ENCODE assay signal across 14 cellular contexts in the genomic region with DNA sequence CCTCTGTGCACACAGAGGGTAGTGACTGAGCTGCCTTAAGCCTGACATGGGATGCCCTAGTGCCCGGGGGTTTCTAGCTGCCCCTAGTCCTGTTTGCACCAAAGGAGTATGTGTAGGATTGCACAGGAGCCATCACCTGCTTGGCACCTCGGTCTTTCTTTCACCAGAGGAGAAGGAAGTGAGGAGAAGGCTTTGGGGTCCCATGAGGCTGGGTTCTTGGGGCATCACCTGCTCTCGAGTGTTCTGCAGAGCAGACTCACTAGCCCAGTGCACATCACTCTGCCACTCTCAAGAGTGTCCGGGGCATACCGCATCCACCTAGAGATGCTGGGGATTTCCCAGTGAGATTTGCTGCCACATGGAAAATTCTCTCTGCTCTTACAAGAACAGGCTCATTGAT. TPM values are rescaled to one million over a fixed set of nuclear protein-coding genes. Genes with fewer than 3 reads are reported as not detected.
A peak's percentile ranks its signal among the peaks of the same experiment; 100 is the strongest.
DNase-seq lines count a peak whose midpoint lies in the region; ATAC-seq, FAIRE-seq and TF ChIP-seq lines count a peak whose summit lies in the region.
"Had no signal": no experiment of that assay in that cellular context is flagged by ENCODE, and none has a peak within 500 bp of the region (broad histone marks: within the 10 kb centered on the region; RNA-seq: fewer than 3 reads in every experiment).

No MANE protein-coding gene starts in this region.

- in situ Hi-C loops in HAP-1 (cut with MboI; ENCODE audit: low sequenced_read_pairs): no loop called here

- no peak for DNase-seq in GM18507 (ENCODE audit: extremely low spot score, insufficient read length, low read depth)
- DNase-seq in activated T-helper 1 cell treated with anti-CD3 and anti-CD28 coated beads, Interleukin-12 subunit alpha, Interleukin-12 subunit beta, Interleukin-2, Interleukin-4 antibody, amounts not matched to agents 30 ng/mL and 10 ng/mL and 1 ng/mL, durations not matched to agents 14 hours and 24 hours and 36 hours (ENCODE audit: low spot score): no peak
- DNase-seq in coronary artery (ENCODE audit: low spot score): no peak
- no peak for DNase-seq in HAP-1 (ENCODE audit: low spot score in 2 of 2)
- no peak for DNase-seq in GM19238 (ENCODE audit: insufficient read length, low spot score)
- no peak for DNase-seq in pancreas
- DNase-seq: glutamatergic neuron, T-helper 9 cell had no signal

- TF ChIP-seq CTCF in coronary artery (IDR thresholded peaks at IDR 0.05) (no peak), pancreas (IDR thresholded peaks at IDR 0.05) (no peak)

- peaks cover 9% of the 10 kb centered on the region for H3K4me1 Mint-ChIP-seq in activated T-helper 1 cell treated with anti-CD3 and anti-CD28 coated beads, Interleukin-12 subunit alpha, Interleukin-12 subunit beta, Interleukin-2, Interleukin-4 antibody, amounts not matched to agents 30 ng/mL and 10 ng/mL and 1 ng/mL, durations not matched to agents 14 hours and 24 hours and 36 hours (ENCODE audit: low read depth)

- no peaks in the 10 kb centered on the region for H3K36me3 Mint-ChIP-seq in activated T-helper 1 cell treated with anti-CD3 and anti-CD28 coated beads, Interleukin-12 subunit alpha, Interleukin-12 subunit beta, Interleukin-2, Interleukin-4 antibody, amounts not matched to agents 30 ng/mL and 10 ng/mL and 1 ng/mL, durations not matched to agents 14 hours and 24 hours and 36 hours (ENCODE audit: low read depth)
- H3K36me3 Mint-ChIP-seq: natural killer cell treated with Interleukin-12 subunit alpha and Interleukin-12 subunit beta and Interleukin-15 and Interleukin-18, amount 100 ng/mL, for 72 hours had no signal

- H3K27me3 Mint-ChIP-seq in activated T-helper 1 cell treated with anti-CD3 and anti-CD28 coated beads, Interleukin-12 subunit alpha, Interleukin-12 subunit beta, Interleukin-2, Interleukin-4 antibody, amounts not matched to agents 30 ng/mL and 10 ng/mL and 1 ng/mL, durations not matched to agents 14 hours and 24 hours and 36 hours (ENCODE audit: insufficient read depth): no peaks in the 10 kb centered on the region

- peaks cover 18% of the 10 kb centered on the region; the same call in 1 of the 2 replicates for H4K20me1 ChIP-seq in BLaER1

- H3K27ac ChIP-seq in BLaER1: no peak overlapping the region
- H3K27ac ChIP-seq in coronary artery: no peak overlapping the region
- H3K27ac ChIP-seq in pancreas: no peak overlapping the region
- H3K27ac ChIP-seq: HL-60, right atrium auricular region had no signal

- H3K36me3 ChIP-seq in BLaER1 (no peaks in the 10 kb centered on the region), HAP-1 (replicated peaks) (no peaks in the 10 kb centered on the region), pancreas (no peaks in the 10 kb centered on the region)
- H3K36me3 ChIP-seq: right atrium auricular region had no signal

- H3K9me3 Mint-ChIP-seq in activated T-helper 1 cell treated with anti-CD3 and anti-CD28 coated beads, Interleukin-12 subunit alpha, Interleukin-12 subunit beta, Interleukin-2, Interleukin-4 antibody, amounts not matched to agents 30 ng/mL and 10 ng/mL and 1 ng/mL, durations not matched to agents 14 hours and 24 hours and 36 hours: peaks cover 9% of the 10 kb centered on the region
- H3K9me3 Mint-ChIP-seq: natural killer cell treated with Interleukin-12 subunit alpha and Interleukin-12 subunit beta and Interleukin-15 and Interleukin-18, amount 100 ng/mL, for 72 hours had no signal

- H3K9ac ChIP-seq in BLaER1: no peak overlapping the region

- intact Hi-C loops in activated T-helper 1 cell treated with anti-CD3 and anti-CD28 coated beads, Interleukin-12 subunit alpha, Interleukin-12 subunit beta, Interleukin-2, Interleukin-4 antibody, amounts not matched to agents 30 ng/mL and 10 ng/mL and 1 ng/mL, durations not matched to agents 14 hours and 24 hours and 36 hours (cut with micrococcal nuclease): no loop called here
- intact Hi-C loops in pancreas (cut with DNase I): loop anchor here in 1 of 3 donors (5.0 kb wide), 1 partner anchor 72 kb away; no protein-coding TSS in a partner anchor

- peak overlapping the region; percentile 81 for H3K27ac Mint-ChIP-seq in activated T-helper 1 cell treated with anti-CD3 and anti-CD28 coated beads, Interleukin-12 subunit alpha, Interleukin-12 subunit beta, Interleukin-2, Interleukin-4 antibody, amounts not matched to agents 30 ng/mL and 10 ng/mL and 1 ng/mL, durations not matched to agents 14 hours and 24 hours and 36 hours
- H3K27ac Mint-ChIP-seq: natural killer cell treated with Interleukin-12 subunit alpha and Interleukin-12 subunit beta and Interleukin-15 and Interleukin-18, amount 100 ng/mL, for 72 hours had no signal

- H3K4me2 ChIP-seq in BLaER1: peak overlapping the region; percentile 39

- H3K4me1 ChIP-seq in BLaER1 (peaks cover 77% of the 10 kb centered on the region), HAP-1 (no peaks in the 10 kb centered on the region), pancreas (peaks cover 5 to 31% (median 8%) of the 10 kb centered on the region in 3 donors)

- FAIRE-seq in GM18507 (lab: Jason Lieb, UNC): peak; percentile 39
- FAIRE-seq in pancreas (lab: Jason Lieb, UNC): no peak
- FAIRE-seq: GM19239 had no signal

- peaks cover 9% of the 10 kb centered on the region for H3K9me3 ChIP-seq in BLaER1
- H3K9me3 ChIP-seq in HAP-1: peaks cover 1% of the 10 kb centered on the region; the same call in 1 of the 2 replicates
- no peaks in the 10 kb centered on the region for H3K9me3 ChIP-seq in pancreas
- H3K9me3 ChIP-seq: right atrium auricular region had no signal

- WGBS in pancreas, 2 donors: 78 to 86% methylated on average over 5 of the region's 5 CpGs

- H3K27me3 ChIP-seq in BLaER1 (peaks cover 31% of the 10 kb centered on the region), HAP-1 (ENCODE audit: low read depth) (no peaks in the 10 kb centered on the region), pancreas (no peaks in the 10 kb centered on the region)
- H3K27me3 ChIP-seq: right atrium auricular region had no signal

- peak; percentile 39 for ATAC-seq in HG02588 (IDR thresholded peaks at IDR 0.05; ENCODE audit: unreplicated experiment)
- ATAC-seq in pancreas: no peak
- ATAC-seq: natural killer cell treated with Interleukin-12 subunit alpha and Interleukin-12 subunit beta and Interleukin-15 and Interleukin-18, amount 100 ng/mL, for 72 hours had no signal

- no peak overlapping the region for H3K4me3 Mint-ChIP-seq in activated T-helper 1 cell treated with anti-CD3 and anti-CD28 coated beads, Interleukin-12 subunit alpha, Interleukin-12 subunit beta, Interleukin-2, Interleukin-4 antibody, amounts not matched to agents 30 ng/mL and 10 ng/mL and 1 ng/mL, durations not matched to agents 14 hours and 24 hours and 36 hours
- H3K4me3 Mint-ChIP-seq: natural killer cell treated with Interleukin-12 subunit alpha and Interleukin-12 subunit beta and Interleukin-15 and Interleukin-18, amount 100 ng/mL, for 72 hours had no signal

- H3K4me3 ChIP-seq in BLaER1 (no peak overlapping the region), coronary artery (no peak overlapping the region), HAP-1 (no peak overlapping the region), pancreas (no peak overlapping the region)
- H3K4me3 ChIP-seq: right atrium auricular region had no signal

RNA-seq across cellular contexts. Expression of a gene that starts 40.5 kb away (rescaled TPM):
- not detected in 2 replicates for total RNA-seq in activated T-helper 1 cell treated with anti-CD3 and anti-CD28 coated beads, Interleukin-12 subunit alpha, Interleukin-12 subunit beta, Interleukin-2, Interleukin-4 antibody, amounts not matched to agents 30 ng/mL and 10 ng/mL and 1 ng/mL, durations not matched to agents 14 hours and 24 hours and 36 hours
- total RNA-seq in pancreas: not detected
- under 1 TPM; 0.02 to 0.04 TPM for polyA plus RNA-seq in pancreas
- total RNA-seq: natural killer cell treated with Interleukin-12 subunit alpha and Interleukin-12 subunit beta and Interleukin-15 and Interleukin-18, amount 100 ng/mL, for 72 hours; right atrium auricular region had no signal

RNA-seq across cellular contexts. Expression of a gene that starts 52.9 kb away (rescaled TPM):
- total RNA-seq in activated T-helper 1 cell treated with anti-CD3 and anti-CD28 coated beads, Interleukin-12 subunit alpha, Interleukin-12 subunit beta, Interleukin-2, Interleukin-4 antibody, amounts not matched to agents 30 ng/mL and 10 ng/mL and 1 ng/mL, durations not matched to agents 14 hours and 24 hours and 36 hours: not detected in 2 replicates
- total RNA-seq in pancreas: under 1 TPM; 0.14 to 0.86 (median 0.23) TPM
- polyA plus RNA-seq in pancreas: under 1 TPM; 0.09 to 0.84 TPM
- total RNA-seq: natural killer cell treated with Interleukin-12 subunit alpha and Interleukin-12 subunit beta and Interleukin-15 and Interleukin-18, amount 100 ng/mL, for 72 hours had no signal
